Comparison of ENCODE assay signal across 16 cellular contexts in the genomic region with DNA sequence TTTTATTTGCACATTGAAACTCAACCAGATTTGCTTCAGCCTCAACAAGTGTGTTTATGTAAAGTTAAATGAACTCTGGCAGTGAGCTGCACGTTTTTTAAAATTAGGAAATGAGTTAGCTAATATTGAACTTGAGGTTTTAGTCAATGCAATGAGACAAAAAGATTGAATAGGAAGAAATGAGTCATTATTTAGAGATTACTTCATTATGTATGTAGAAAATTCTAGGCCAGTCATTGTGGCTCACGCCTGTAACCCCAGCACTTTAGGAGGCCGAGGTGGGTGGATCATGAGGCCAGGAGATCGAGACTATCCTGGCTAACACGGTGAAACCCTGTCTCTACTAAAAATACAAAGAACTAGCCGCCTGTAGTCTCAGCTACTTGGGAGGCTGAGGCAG. TPM values are rescaled to one million over a fixed set of nuclear protein-coding genes. Genes with fewer than 3 reads are reported as not detected.
DNase-seq lines count a peak whose midpoint lies in the region; ATAC-seq, FAIRE-seq and TF ChIP-seq lines count a peak whose summit lies in the region.
"Had no signal": no experiment of that assay in that cellular context is flagged by ENCODE, and none has a peak within 500 bp of the region (broad histone marks: within the 10 kb centered on the region; RNA-seq: fewer than 3 reads in every experiment).

No MANE protein-coding gene starts in this region.

- H3K27me3 ChIP-seq in right atrium auricular region (no peaks in the 10 kb centered on the region), GM12878 (replicated peaks in 1 of 2; ENCODE audit: control insufficient read depth in 2 of 2, insufficient read depth in 2 of 2, low read length in 1 of 2) (no peaks in the 10 kb centered on the region)

- TF ChIP-seq RAD21 in GM12878 (IDR thresholded peaks at IDR 0.05; ENCODE audit: insufficient read depth, low read depth, low read length) = no peak

- no peak for TF ChIP-seq POLR2A in GM12878 (IDR thresholded peaks at IDR 0.05; ENCODE audit: low read depth, low read length)

- peaks cover 0 to 12% of the 10 kb centered on the region in 2 donors for H3K9me3 ChIP-seq in right atrium auricular region
- peaks cover 3% of the 10 kb centered on the region; the same call in 2 of the 3 replicates for H3K9me3 ChIP-seq in GM12878 (replicated peaks; ENCODE audit: control insufficient read depth, insufficient read depth, low read length)
- H3K9me3 ChIP-seq: body of pancreas had no signal

- WGBS in GM12878 (ENCODE audit: insufficient coverage, insufficient replicate concordance, low lambda C conversion rate, missing lambda C conversion rate) = 0% methylated on average over 6 of the region's 6 CpGs

- BruUV-seq in GM12878 (replicated peaks; lab: Mats Ljungman, UMichigan) = no TSS peak

- no peak overlapping the region for H3K4me2 ChIP-seq in GM12878 (ENCODE audit: control insufficient read depth, insufficient read depth)

- intact Hi-C loops in left cardiac atrium (cut with DNase I) (no loop called here), GM12878 (cut with micrococcal nuclease; ENCODE audit: unreplicated experiment) (no loop called here)

- ATAC-seq in left cardiac atrium (no peak), GM12878 (peak; percentile 53), HG02678 (IDR thresholded peaks at IDR 0.05; ENCODE audit: unreplicated experiment) (no peak)
- ATAC-seq: body of pancreas, T-helper 17 cell had no signal

- FAIRE-seq in GM12878 (lab: Jason Lieb, UNC) = no peak

- H3K4me3 ChIP-seq in right atrium auricular region (no peak overlapping the region), GM12878 (no peak overlapping the region)
- H3K4me3 ChIP-seq: BLaER1 treated with 17β-estradiol and CSF1 and Interleukin-3, amounts not matched to agents 10 nM and 100 nM; body of pancreas had no signal

- H3K27ac ChIP-seq in right atrium auricular region (no peak overlapping the region), GM12878 (ENCODE audit: control insufficient read depth, insufficient read depth) (no peak overlapping the region)
- H3K27ac ChIP-seq: body of pancreas had no signal

- TF ChIP-seq EP300 in GM12878 (IDR thresholded peaks at IDR 0.05; ENCODE audit: borderline replicate concordance in 1 of 2, control insufficient read depth in 1 of 2, low read depth in 2 of 2, low read length in 2 of 2) = no peak

- H3K36me3 ChIP-seq in right atrium auricular region = no peaks in the 10 kb centered on the region
- H3K36me3 ChIP-seq in GM12878 (ENCODE audit: control insufficient read depth in 2 of 2, insufficient read depth in 2 of 2, low read length in 1 of 2) = no peaks in the 10 kb centered on the region
- H3K36me3 ChIP-seq: BLaER1 treated with 17β-estradiol and CSF1 and Interleukin-3, amounts not matched to agents 10 nM and 100 nM had no signal

- CTCF ChIA-PET in GM12878 (lab: Yijun Ruan, JAX) = interaction anchor here (0.7 to 1.4 kb wide), 3 partner anchors 9 to 11 kb away, joined by 4 to 7 read pairs (median 4); no protein-coding TSS in a partner anchor

- no peak for TF ChIP-seq CTCF in right atrium auricular region (IDR thresholded peaks at IDR 0.05)
- TF ChIP-seq CTCF in GM12878 (IDR thresholded peaks at IDR 0.05 in 2 of 3, conservative IDR thresholded peaks at IDR 0.05 in 1 of 3; ENCODE audit: control insufficient read depth in 2 of 3, extremely low read depth in 1 of 3, insufficient read depth in 1 of 3, low read depth in 3 of 3, low read length in 3 of 3) = no peak

- H3K9ac ChIP-seq in GM12878 (ENCODE audit: control insufficient read depth, insufficient read depth, low read length) = no peak overlapping the region
- H3K9ac ChIP-seq: BLaER1 treated with 17β-estradiol and CSF1 and Interleukin-3, amounts not matched to agents 10 nM and 100 nM had no signal

- in situ Hi-C loops in GM12878 (cut with MboI) = no loop called here

- H3K79me2 ChIP-seq in GM12878 (ENCODE audit: control insufficient read depth, insufficient read depth, low read length) = no peaks in the 10 kb centered on the region

- no peaks in the 10 kb centered on the region for H3K4me1 ChIP-seq in right atrium auricular region
- H3K4me1 ChIP-seq in GM12878 (ENCODE audit: control insufficient read depth, insufficient read depth, low read length) = peaks cover 20% of the 10 kb centered on the region
- H3K4me1 ChIP-seq: body of pancreas had no signal

- POLR2A ChIA-PET in GM12878 (lab: Charles Lee) = interaction anchor here (0.6 to 1.6 kb wide), 4 partner anchors 9 to 82 kb away, joined by 3 to 6 read pairs (median 4); no protein-coding TSS in a partner anchor

- SMC1A ChIA-PET in GM12878 (lab: Charles Lee; ENCODE audit: uncharacterized antibody, unreplicated experiment) = interaction anchor here (0.6 to 3.4 kb wide), 7 partner anchors 11 to 61 kb away, joined by 3 to 17 read pairs (median 3); no protein-coding TSS in a partner anchor

- RAD21 ChIA-PET in GM12878 (lab: Charles Lee; ENCODE audit: unreplicated experiment) = interaction anchor here (1.2 kb wide), 1 partner anchor 160 kb away, joined by 3 read pairs; no protein-coding TSS in a partner anchor

- H4K20me1 ChIP-seq in GM12878 (ENCODE audit: control insufficient read depth, insufficient read depth) = no peaks in the 10 kb centered on the region
- H4K20me1 ChIP-seq: BLaER1 treated with 17β-estradiol and CSF1 and Interleukin-3, amounts not matched to agents 10 nM and 100 nM had no signal

- DNase-seq in right atrium auricular region (ENCODE audit: low spot score) (peak; percentile 5), left cardiac atrium (no peak), NOMO-1 treated with DMSO at 0.1 percent for 48 hours (lab: John Stamatoyannopoulos, UW; ENCODE audit: unreplicated experiment) (peak; percentile 89), GM12878 (ENCODE audit: low read depth, low spot score) (no peak), epidermal melanocyte (ENCODE audit: insufficient read length, low spot score) (no peak), NCI-H526 (lab: John Stamatoyannopoulos, UW) (no peak)
- peak in 2 of 3 experiments; percentile 19 to 26 for DNase-seq in stimulated activated CD4-positive, alpha-beta T cell treated with anti-CD3 and anti-CD28 coated beads, TNF-alpha, amount 100 ng/mL, for 24 hours (ENCODE audit: low read depth in 3 of 3)
- DNase-seq: activated CD8-positive, alpha-beta memory T cell treated with anti-CD3 and anti-CD28 coated beads, Interleukin-2, amount 50 U/mL, for 4 hours; body of pancreas; KG1; NCI-H2081; T-helper 17 cell had no signal

- no peak overlapping the region for H2AFZ ChIP-seq in GM12878 (ENCODE audit: control insufficient read depth, low read depth, low read length)

TF ChIP-seq in GM12878, 131 proteins besides CTCF, POLR2A, EP300 and RAD21 (continues in another document):
- TF ChIP-seq TCF7 (IDR thresholded peaks at IDR 0.05; ENCODE audit: borderline replicate concordance) (0 out of 2 replicates have a peak, but pooled peaks have one; percentile 53), ATF7 (IDR thresholded peaks at IDR 0.05; ENCODE audit: low read depth) (peak; percentile 91), NFIC (IDR thresholded peaks at IDR 0.05; ENCODE audit: low read depth, low read length) (peak; percentile 90; the same call in 1 of the 2 replicates), CREB1 (IDR thresholded peaks at IDR 0.05; ENCODE audit: low read depth) (peak; percentile 48; the same call in 1 of the 2 replicates)

RNA-seq across cellular contexts. Expression of gene CD70, which starts 22.8 kb away (rescaled TPM):
- total RNA-seq in right atrium auricular region = not detected
- not detected for total RNA-seq in left cardiac atrium
- 147 and 150 TPM in 2 replicates for total RNA-seq in GM12878 (2013; cell fraction: nucleolus; rRNA removed)
- total RNA-seq in GM12878 (2014; rRNA removed) = 421 and 441 TPM in 2 replicates
- total RNA-seq in GM12878 (2014; rRNA removed; fragmentation: Illumina TruSeq; extraction: Trizol) = 151 and 155 TPM in 2 replicates
- 269 and 285 TPM in 2 replicates for total RNA-seq in GM12878 (2021)
- 88.8 TPM for polyA plus RNA-seq in GM12878 (2011; ENCODE audit: low read depth)
- polyA plus RNA-seq in GM12878 (2011; rRNA removed) = 117 and 262 TPM in 2 replicates
- 434 and 636 TPM in 2 replicates for polyA plus RNA-seq in GM12878 (2011; cell fraction: cytosol; rRNA removed)
- polyA plus RNA-seq in GM12878 (2011; cell fraction: nucleus; rRNA removed) = 321 and 457 TPM in 2 replicates
- 227 and 312 TPM in 2 replicates for polyA plus RNA-seq in GM12878 (2012)
- 9.4 and 52.9 TPM in 2 replicates for polyA plus RNA-seq in GM12878 (2014; fragmentation: Illumina TruSeq; extraction: Trizol)
- polyA plus RNA-seq in GM12878 (2014; fragmentation: Nextera tagmentation; extraction: Ambion mirVana) = 10 to 100 TPM; 16.4 to 35.8 TPM
- polyA plus RNA-seq in GM12878 (2014; rRNA removed) = 405 and 437 TPM in 2 replicates
- polyA plus RNA-seq in GM12878 (2016; fragmentation: Nextera tagmentation; extraction: Ambion mirVana) = 100 to 1,000 TPM; 348 to 371 TPM
- polyA minus RNA-seq in GM12878 (2011; rRNA and poly(A)+ RNA removed) = 149 and 245 TPM in 2 replicates
- 94.1 and 120 TPM in 2 replicates for polyA minus RNA-seq in GM12878 (2011; cell fraction: cytosol; rRNA and poly(A)+ RNA removed)
- 56.8 and 85.8 TPM in 2 replicates for polyA minus RNA-seq in GM12878 (2011; cell fraction: nucleus; rRNA and poly(A)+ RNA removed)
- total RNA-seq: body of pancreas, subcutaneous adipose tissue had no signal

RNA-seq across cellular contexts. Expression of gene TNFSF14, which starts 56.2 kb away (rescaled TPM):
- total RNA-seq in right atrium auricular region = 1 to 10 TPM in 1 of 2 donors, under 1 TPM in 1; 0.63 to 1.3 TPM
- total RNA-seq in left cardiac atrium = 1 to 10 TPM; 2.1 to 3.2 TPM
- 24.4 and 26.2 TPM in 2 replicates for total RNA-seq in GM12878 (2013; cell fraction: nucleolus; rRNA removed)
- total RNA-seq in GM12878 (2014; rRNA removed) = 37.2 and 38.9 TPM in 2 replicates
- 30.6 and 31.4 TPM in 2 replicates for total RNA-seq in GM12878 (2014; rRNA removed; fragmentation: Illumina TruSeq; extraction: Trizol)
- total RNA-seq in GM12878 (2021) = 36.7 and 40.5 TPM in 2 replicates
- polyA plus RNA-seq in GM12878 (2011; ENCODE audit: low read depth) = 3.6 TPM
- polyA plus RNA-seq in GM12878 (2011; rRNA removed) = 17.3 and 21.7 TPM in 2 replicates
- 28.3 and 34.0 TPM in 2 replicates for polyA plus RNA-seq in GM12878 (2011; cell fraction: cytosol; rRNA removed)
- polyA plus RNA-seq in GM12878 (2011; cell fraction: nucleus; rRNA removed) = 6.8 and 11.0 TPM in 2 replicates
- 5.7 and 13.2 TPM in 2 replicates for polyA plus RNA-seq in GM12878 (2012)
- polyA plus RNA-seq in GM12878 (2014; fragmentation: Illumina TruSeq; extraction: Trizol) = 34.2 and 34.7 TPM in 2 replicates
- 1 to 10 TPM; 4.3 to 5.7 TPM for polyA plus RNA-seq in GM12878 (2014; fragmentation: Nextera tagmentation; extraction: Ambion mirVana)
- 26.6 and 29.4 TPM in 2 replicates for polyA plus RNA-seq in GM12878 (2014; rRNA removed)
- 10 to 100 TPM; 30.0 to 31.2 TPM for polyA plus RNA-seq in GM12878 (2016; fragmentation: Nextera tagmentation; extraction: Ambion mirVana)
- 32.6 and 34.0 TPM in 2 replicates for polyA minus RNA-seq in GM12878 (2011; rRNA and poly(A)+ RNA removed)
- 9.5 and 9.9 TPM in 2 replicates for polyA minus RNA-seq in GM12878 (2011; cell fraction: cytosol; rRNA and poly(A)+ RNA removed)
- polyA minus RNA-seq in GM12878 (2011; cell fraction: nucleus; rRNA and poly(A)+ RNA removed) = 13.3 and 17.5 TPM in 2 replicates
- total RNA-seq: epithelial cell of proximal tubule had no signal

Comparison
In these comparisons a context has a peak if more than half of its experiments do, and no peak if none do; other contexts are left out.
1. DNase-seq: peak in right atrium auricular region (single experiment), NOMO-1 treated with DMSO at 0.1 percent for 48 hours (single experiment) and stimulated activated CD4-positive, alpha-beta T cell treated with anti-CD3 and anti-CD28 coated beads, TNF-alpha, amount 100 ng/mL, for 24 hours (2 of 3); none in left cardiac atrium (single experiment), GM12878 (single experiment), epidermal melanocyte (single experiment) and NCI-H526 (0 of 2).
2. RNA of gene CD70, which starts 22.8 kb away (total RNA-seq): 147 to 441 TPM in GM12878; not detected in left cardiac atrium and not detected in right atrium auricular region; every median in the first group is over 100 times any median in the second.
3. RNA of gene TNFSF14, which starts 56.2 kb away (total RNA-seq): 24.4 to 40.5 TPM in GM12878; 2.1 to 3.2 TPM in left cardiac atrium and 0.63 to 1.3 TPM in right atrium auricular region; every median in the first group is over 4 times any median in the second.